8 cellular contexts compared by ENCODE assay signal in the genomic region with DNA sequence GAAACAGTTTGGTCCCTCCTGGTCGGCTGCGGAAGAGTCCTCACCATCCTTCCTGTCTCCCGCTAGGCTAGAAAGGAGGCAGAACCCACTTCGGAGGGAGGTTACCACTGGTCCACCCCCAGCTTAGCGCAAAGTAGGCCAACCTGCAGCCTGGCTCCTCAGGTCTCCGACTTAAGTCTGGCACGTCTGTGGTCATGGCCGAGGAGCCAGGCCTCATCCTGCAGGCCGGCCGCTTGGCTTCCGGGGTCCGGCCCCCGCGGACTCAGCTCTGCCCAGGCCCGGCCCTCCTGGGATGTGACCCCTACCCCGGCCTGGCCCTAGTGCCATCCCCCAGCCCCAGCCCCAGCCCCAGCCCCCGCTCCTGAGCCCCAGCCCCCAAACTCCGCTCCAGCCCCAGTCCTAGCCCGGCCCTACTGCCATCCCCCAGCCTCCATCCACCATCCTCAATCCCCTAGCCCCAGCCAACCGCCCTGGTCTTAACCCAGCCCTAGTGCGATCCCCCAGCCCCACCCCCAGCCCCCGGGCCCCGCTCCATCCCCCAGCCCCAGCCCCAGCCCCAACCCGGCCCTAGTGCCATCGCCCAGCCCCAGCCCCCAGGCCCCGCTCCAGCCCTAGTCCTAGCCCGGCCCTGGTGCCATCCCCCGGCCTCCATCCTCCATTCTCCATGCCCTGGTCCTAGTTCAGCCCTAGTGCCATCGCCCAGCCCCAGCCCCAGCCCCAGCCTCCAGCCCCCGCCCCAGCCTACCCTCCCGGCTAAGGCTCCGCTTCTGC. TPM values are rescaled to one million over a fixed set of nuclear protein-coding genes. Genes with fewer than 3 reads are reported as not detected.
DNase-seq lines count a peak whose midpoint lies in the region; ATAC-seq and TF ChIP-seq lines count a peak whose summit lies in the region.

No MANE protein-coding gene starts in this region.

- peak overlapping the region; percentile 82 for H3K9ac ChIP-seq in KMS-11

- H3K27me3 Mint-ChIP-seq in activated naive CD8-positive, alpha-beta T cell treated with anti-CD3 and anti-CD28 coated beads, Interleukin-2, amount 50 U/mL, for 24 hours: no peaks in the 10 kb centered on the region

- peak; percentile 52 for ATAC-seq in activated naive CD8-positive, alpha-beta T cell treated with anti-CD3 and anti-CD28 coated beads, Interleukin-2, amount 50 U/mL, for 24 hours
- peak; percentile 63 to 66 for ATAC-seq in right cardiac atrium
- ATAC-seq in GM19463 (IDR thresholded peaks at IDR 0.05; ENCODE audit: unreplicated experiment): no peak

- no peaks in the 10 kb centered on the region for H4K20me1 ChIP-seq in KMS-11 (ENCODE audit: insufficient read depth)

- H3K9me3 ChIP-seq in right cardiac atrium (ENCODE audit: control insufficient read depth, low read length): no peaks in the 10 kb centered on the region
- no peaks in the 10 kb centered on the region for H3K9me3 ChIP-seq in sigmoid colon

- TF ChIP-seq EP300 in sigmoid colon (IDR thresholded peaks at IDR 0.05): no peak

- TF ChIP-seq POLR2A in sigmoid colon (IDR thresholded peaks at IDR 0.05): no peak

- H3K4me1 ChIP-seq in KMS-11 (ENCODE audit: low read depth, poor library complexity, severe bottlenecking) (peaks cover 3% of the 10 kb centered on the region), right cardiac atrium (ENCODE audit: control insufficient read depth, insufficient read depth, low read length) (no peaks in the 10 kb centered on the region), sigmoid colon (peaks cover 0 to 10% (median 9%) of the 10 kb centered on the region in 4 donors)

- H2AFZ ChIP-seq in KMS-11 (ENCODE audit: low read depth): peak overlapping the region; percentile 66

- WGBS in right cardiac atrium: 2% methylated on average over 32 of the region's 32 CpGs
- 1 to 2% methylated on average over 32 of the region's 32 CpGs for WGBS in sigmoid colon, 2 donors

- H3K27me3 ChIP-seq in KMS-11 (ENCODE audit: insufficient read depth, low read depth) (no peaks in the 10 kb centered on the region), right cardiac atrium (ENCODE audit: control insufficient read depth, insufficient read depth) (no peaks in the 10 kb centered on the region), sigmoid colon (no peaks in the 10 kb centered on the region)

- H3K27ac Mint-ChIP-seq in activated naive CD8-positive, alpha-beta T cell treated with anti-CD3 and anti-CD28 coated beads, Interleukin-2, amount 50 U/mL, for 24 hours: peak overlapping the region; percentile 84

- H3K4me3 Mint-ChIP-seq in activated naive CD8-positive, alpha-beta T cell treated with anti-CD3 and anti-CD28 coated beads, Interleukin-2, amount 50 U/mL, for 24 hours: peak overlapping the region; percentile 87

- H3K9me3 Mint-ChIP-seq in activated naive CD8-positive, alpha-beta T cell treated with anti-CD3 and anti-CD28 coated beads, Interleukin-2, amount 50 U/mL, for 24 hours: no peaks in the 10 kb centered on the region

- TF ChIP-seq CTCF in KMS-11 (conservative IDR thresholded peaks at IDR 0.05; ENCODE audit: low read depth, low read length): no peak
- no peak for TF ChIP-seq CTCF in sigmoid colon (IDR thresholded peaks at IDR 0.05)

- peak overlapping the region; percentile 57; the same call in 1 of the 2 replicates for H3K4me2 ChIP-seq in KMS-11

- H3K79me2 ChIP-seq in KMS-11 (ENCODE audit: insufficient read depth, low read depth): peaks cover 10% of the 10 kb centered on the region

- peaks cover 11% of the 10 kb centered on the region for H3K4me1 Mint-ChIP-seq in activated naive CD8-positive, alpha-beta T cell treated with anti-CD3 and anti-CD28 coated beads, Interleukin-2, amount 50 U/mL, for 24 hours

- intact Hi-C loops in right cardiac atrium (cut with DNase I) (no loop called here), sigmoid colon (cut with DNase I) (no loop called here)

- H3K4me3 ChIP-seq in KMS-11 (IDR thresholded peaks at IDR 0.05; ENCODE audit: insufficient read depth, low read depth, low read length) (no peak overlapping the region), right cardiac atrium (ENCODE audit: low read length) (peak overlapping the region; percentile 81), sigmoid colon (peak overlapping the region; percentile 73 to 90 (median 86))

- peak; percentile 40 for DNase-seq in activated CD4-positive, alpha-beta T cell treated with anti-CD3 and anti-CD28 coated beads for 48 hours
- DNase-seq in activated CD4-positive, alpha-beta T cell treated with anti-CD3 and anti-CD28 coated beads for 1 hour: no peak
- peak; percentile 22 for DNase-seq in activated naive CD8-positive, alpha-beta T cell treated with anti-CD3 and anti-CD28 coated beads, Interleukin-2, amount 50 U/mL, for 24 hours
- DNase-seq in right cardiac atrium (peak; percentile 33 to 68 (median 59)), sigmoid colon (no peak), NCI-H2107 (lab: John Stamatoyannopoulos, UW) (no peak)

- H3K27ac ChIP-seq in KMS-11 (peak overlapping the region; percentile 43), right cardiac atrium (ENCODE audit: low read length) (no peak overlapping the region), sigmoid colon (peak overlapping the region; percentile 80 to 82 (median 82))

- H3K36me3 ChIP-seq in KMS-11 (ENCODE audit: insufficient read depth) (0 out of 2 replicates have a peak, but pooled peaks cover 3% of the 10 kb centered on the region), sigmoid colon (peaks cover 17 to 58% (median 25%) of the 10 kb centered on the region in 4 donors)

- H3K36me3 Mint-ChIP-seq in activated naive CD8-positive, alpha-beta T cell treated with anti-CD3 and anti-CD28 coated beads, Interleukin-2, amount 50 U/mL, for 24 hours (ENCODE audit: low read depth): peaks cover 31% of the 10 kb centered on the region

RNA-seq across cellular contexts. Expression of a gene that starts 0.6 kb away (rescaled TPM):
- total RNA-seq in right cardiac atrium (10 to 100 TPM; 18.0 to 22.4 (median 19.6) TPM), sigmoid colon (10 to 100 TPM; 31.6 to 51.2 (median 36.1) TPM)
- polyA plus RNA-seq in right cardiac atrium (16.1 TPM), sigmoid colon (10 to 100 TPM; 12.5 to 27.6 (median 13.2) TPM)

RNA-seq across cellular contexts. Expression of a gene that starts 11.7 kb away (rescaled TPM):
- total RNA-seq in right cardiac atrium (10 to 100 TPM; 31.9 to 40.9 (median 33.9) TPM), sigmoid colon (100 to 1,000 TPM in 1 of 4 donors, 10 to 100 TPM in 3; 55.7 to 172 (median 66.0) TPM)
- polyA plus RNA-seq in right cardiac atrium (55.9 TPM), sigmoid colon (10 to 100 TPM; 63.1 to 84.1 (median 74.9) TPM)

RNA-seq across cellular contexts. Expression of a gene that starts 11.9 kb away (rescaled TPM):
- total RNA-seq in right cardiac atrium: 10 to 100 TPM; 15.3 to 18.4 (median 16.7) TPM
- polyA plus RNA-seq in right cardiac atrium: 12.9 TPM
- total RNA-seq in sigmoid colon: 10 to 100 TPM; 17.5 to 52.1 (median 21.8) TPM
- polyA plus RNA-seq in sigmoid colon: 10 to 100 TPM in 1 of 3 donors, 1 to 10 TPM in 2; 7.9 to 26.7 (median 9.6) TPM

RNA-seq across cellular contexts. Expression of a gene that starts 20.4 kb away (rescaled TPM):
- 10 to 100 TPM in 2 of 4 donors, 1 to 10 TPM in 2; 8.8 to 12.2 (median 10.6) TPM for total RNA-seq in right cardiac atrium
- polyA plus RNA-seq in right cardiac atrium: 10.0 TPM
- total RNA-seq in sigmoid colon: 10 to 100 TPM; 20.2 to 22.9 (median 21.3) TPM
- 10 to 100 TPM in 2 of 3 donors, 1 to 10 TPM in 1; 7.8 to 31.3 (median 11.1) TPM for polyA plus RNA-seq in sigmoid colon

Comparison
In these comparisons a context has a peak if more than half of its experiments do, and no peak if none do; other contexts are left out.
1. DNase-seq: peak in activated CD4-positive, alpha-beta T cell treated with anti-CD3 and anti-CD28 coated beads for 48 hours (single experiment), activated naive CD8-positive, alpha-beta T cell treated with anti-CD3 and anti-CD28 coated beads, Interleukin-2, amount 50 U/mL, for 24 hours (single experiment) and right cardiac atrium (3 of 3); none in activated CD4-positive, alpha-beta T cell treated with anti-CD3 and anti-CD28 coated beads for 1 hour (single experiment), sigmoid colon (single experiment) and NCI-H2107 (single experiment).